24 cellular contexts compared by ENCODE assay signal in genomic region chr18:68418881-68419280, GRCh38.
A peak's percentile ranks its signal among the peaks of the same experiment; 100 is the strongest.
DNase-seq lines count a peak whose midpoint lies in the region; ATAC-seq and TF ChIP-seq lines count a peak whose summit lies in the region.
"Had no signal": no experiment of that assay in that cellular context is flagged by ENCODE, and none has a peak within 500 bp of the region (broad histone marks: within the 10 kb centered on the region; RNA-seq: fewer than 3 reads in every experiment).

No MANE protein-coding gene starts in this region.

- H3K27ac Mint-ChIP-seq in HFFc6: peak overlapping the region; percentile 64
- H3K27ac Mint-ChIP-seq: activated CD8-positive, alpha-beta T cell treated with anti-CD3 and anti-CD28 coated beads, Interleukin-2, amount 10 ng/mL, durations not matched to agents 7 days and 5 days; CD4-positive, CD25-positive, alpha-beta regulatory T cell; effector memory CD8-positive, alpha-beta T cell; nephron progenitor cell; progenitor cell of endocrine pancreas; stimulated activated effector memory CD8-positive, alpha-beta T cell treated with anti-CD3 and anti-CD28 coated beads, Interleukin-12 subunit alpha, Interleukin-12 subunit beta, amount 100 ng/mL, for 72 hours had no signal

- H3K4me3 Mint-ChIP-seq in HFFc6: peak overlapping the region; percentile 15; the same call in 1 of the 2 replicates
- H3K4me3 Mint-ChIP-seq: activated CD8-positive, alpha-beta T cell treated with anti-CD3 and anti-CD28 coated beads, Interleukin-2, amount 10 ng/mL, durations not matched to agents 7 days and 5 days; CD4-positive, CD25-positive, alpha-beta regulatory T cell; effector memory CD8-positive, alpha-beta T cell; nephron progenitor cell; stimulated activated effector memory CD8-positive, alpha-beta T cell treated with anti-CD3 and anti-CD28 coated beads, Interleukin-12 subunit alpha, Interleukin-12 subunit beta, amount 100 ng/mL, for 72 hours had no signal

- TF ChIP-seq CTCF in HFFc6 (IDR thresholded peaks at IDR 0.05) (no peak), fibroblast of the aortic adventitia (IDR thresholded peaks at IDR 0.05; ENCODE audit: insufficient read depth, low read length) (no peak)

- no peak overlapping the region for H3K4me3 ChIP-seq in fibroblast of the aortic adventitia (ENCODE audit: low read depth, low read length)
- H3K4me3 ChIP-seq: adrenal gland, esophagus squamous epithelium, left lung, sigmoid colon, suprapubic skin, uterus had no signal

- DNase-seq in HFFc6 (peak; percentile 58), amniotic epithelial cell (ENCODE audit: low read depth) (peak; percentile 95), fibroblast of the aortic adventitia (ENCODE audit: low read depth) (peak; percentile 47), non-pigmented ciliary epithelial cell (ENCODE audit: low read depth) (peak; percentile 49), left colon (no peak), SIG-M5 (lab: John Stamatoyannopoulos, UW) (no peak)
- DNase-seq: activated CD8-positive, alpha-beta T cell treated with anti-CD3 and anti-CD28 coated beads, Interleukin-2, amount 10 ng/mL, durations not matched to agents 7 days and 5 days; adrenal gland; CD4-positive, CD25-positive, alpha-beta regulatory T cell; effector memory CD8-positive, alpha-beta T cell; esophagus squamous epithelium; left lung; midbrain; NCI-H1694; NCI-H774; nephron progenitor cell; Right ventricle myocardium superior; sigmoid colon; uterus had no signal

- peaks cover 17% of the 10 kb centered on the region for H3K9me3 Mint-ChIP-seq in HFFc6
- H3K9me3 Mint-ChIP-seq: stimulated activated effector memory CD8-positive, alpha-beta T cell treated with anti-CD3 and anti-CD28 coated beads, Interleukin-12 subunit alpha, Interleukin-12 subunit beta, amount 100 ng/mL, for 72 hours had no signal

- peaks cover 44% of the 10 kb centered on the region for H3K4me1 Mint-ChIP-seq in HFFc6 (ENCODE audit: low read depth)
- H3K4me1 Mint-ChIP-seq: CD4-positive, CD25-positive, alpha-beta regulatory T cell; nephron progenitor cell; stimulated activated effector memory CD8-positive, alpha-beta T cell treated with anti-CD3 and anti-CD28 coated beads, Interleukin-12 subunit alpha, Interleukin-12 subunit beta, amount 100 ng/mL, for 72 hours had no signal

- H3K27me3 Mint-ChIP-seq in HFFc6 (ENCODE audit: insufficient read depth): peaks cover 3% of the 10 kb centered on the region; the same call in 1 of the 2 replicates
- H3K27me3 Mint-ChIP-seq: CD4-positive, CD25-positive, alpha-beta regulatory T cell; effector memory CD8-positive, alpha-beta T cell; progenitor cell of endocrine pancreas had no signal

- intact Hi-C loops in left colon (cut with DNase I, micrococcal nuclease): no loop called here

- ATAC-seq in left colon: no peak
- no peak for ATAC-seq in HG03039 (IDR thresholded peaks at IDR 0.05; ENCODE audit: unreplicated experiment)
- ATAC-seq: activated CD4-positive, CD25-positive, alpha-beta regulatory T cell treated with anti-CD3 and anti-CD28 coated beads, Interleukin-2, amount 50 U/mL, for 24 hours; activated CD8-positive, alpha-beta T cell treated with anti-CD3 and anti-CD28 coated beads, Interleukin-2, amount 10 ng/mL, durations not matched to agents 7 days and 5 days; effector memory CD8-positive, alpha-beta T cell; left lung; stimulated activated effector memory CD8-positive, alpha-beta T cell treated with anti-CD3 and anti-CD28 coated beads, Interleukin-12 subunit alpha, Interleukin-12 subunit beta, amount 100 ng/mL, for 72 hours had no signal

- peaks cover 30% of the 10 kb centered on the region for H3K36me3 Mint-ChIP-seq in HFFc6 (ENCODE audit: low read depth)
- H3K36me3 Mint-ChIP-seq: CD4-positive, CD25-positive, alpha-beta regulatory T cell; stimulated activated effector memory CD8-positive, alpha-beta T cell treated with anti-CD3 and anti-CD28 coated beads, Interleukin-12 subunit alpha, Interleukin-12 subunit beta, amount 100 ng/mL, for 72 hours had no signal

Comparison
In these comparisons a context has a peak if more than half of its experiments do, and no peak if none do; other contexts are left out.
1. DNase-seq: peak in HFFc6 (single experiment), amniotic epithelial cell (single experiment), fibroblast of the aortic adventitia (single experiment) and non-pigmented ciliary epithelial cell (single experiment); none in left colon (0 of 2) and SIG-M5 (single experiment).